In genomic region chr13:46051958-46052313, GRCh38 we compare ENCODE assay signal across 9 cellular contexts. TPM values are rescaled to one million over a fixed set of nuclear protein-coding genes. Genes with fewer than 3 reads are reported as not detected.
A peak's percentile ranks its signal among the peaks of the same experiment; 100 is the strongest.
DNase-seq lines count a peak whose midpoint lies in the region; ATAC-seq and TF ChIP-seq lines count a peak whose summit lies in the region.
"Had no signal": no experiment of that assay in that cellular context is flagged by ENCODE, and none has a peak within 500 bp of the region (broad histone marks: within the 10 kb centered on the region; RNA-seq: fewer than 3 reads in every experiment).

No MANE protein-coding gene starts in this region.

- ATAC-seq in HG03066 (IDR thresholded peaks at IDR 0.05; ENCODE audit: low read depth, unreplicated experiment) = peak; percentile 7
- peak; percentile 31 for ATAC-seq in left lung

- peak overlapping the region; percentile 77 for H3K4me3 Mint-ChIP-seq in Caco-2 (ENCODE audit: unreplicated experiment)

- peak overlapping the region; percentile 91 for H3K27ac Mint-ChIP-seq in Caco-2 (ENCODE audit: unreplicated experiment)

- peak overlapping the region; percentile 97 for H3K27ac ChIP-seq in left lung
- H3K27ac ChIP-seq in thyroid gland = peak overlapping the region; percentile 74 to 95 (median 85)

- no TSS peak for BruUV-seq in Caco-2 (replicated peaks; lab: Mats Ljungman, UMichigan)

- peaks cover 9% of the 10 kb centered on the region for H3K27me3 Mint-ChIP-seq in Caco-2 (ENCODE audit: insufficient read depth, unreplicated experiment)

- TF ChIP-seq POLR2A in thyroid gland (IDR thresholded peaks at IDR 0.05) = no peak

- DNase-seq in Caco-2 (no peak), astrocyte of the cerebellum (ENCODE audit: low read depth) (no peak), left lung (no peak), thyroid gland (no peak), NCI-H128 (lab: John Stamatoyannopoulos, UW; ENCODE audit: unreplicated experiment) (no peak)
- no peak for DNase-seq in activated CD4-positive, alpha-beta T cell treated with anti-CD3 and anti-CD28 coated beads, Interleukin-2, amount 50 U/mL, for 1 hour
- no peak for DNase-seq in NK-92 treated with Interleukin-12 subunit alpha and Interleukin-12 subunit beta, amount 100 ng/mL, for 24 hours (lab: John Stamatoyannopoulos, UW)

- H3K27me3 ChIP-seq in Caco-2 (replicated peaks; ENCODE audit: control insufficient read depth, insufficient read depth, low read length) = no peaks in the 10 kb centered on the region
- peaks cover 0 to 12% of the 10 kb centered on the region in 2 donors for H3K27me3 ChIP-seq in left lung
- H3K27me3 ChIP-seq in thyroid gland = no peaks in the 10 kb centered on the region

- peaks cover 6% of the 10 kb centered on the region for H3K4me1 ChIP-seq in Caco-2
- peaks cover 13 to 27% of the 10 kb centered on the region in 2 donors for H3K4me1 ChIP-seq in left lung
- H3K4me1 ChIP-seq in thyroid gland = peaks cover 19 to 25% of the 10 kb centered on the region in 2 donors

- H3K36me3 Mint-ChIP-seq in Caco-2 (ENCODE audit: insufficient read depth, unreplicated experiment) = no peaks in the 10 kb centered on the region

- no peaks in the 10 kb centered on the region for H3K9me3 Mint-ChIP-seq in Caco-2 (ENCODE audit: unreplicated experiment)

- TF ChIP-seq CTCF in Caco-2 (IDR thresholded peaks at IDR 0.05; ENCODE audit: insufficient read depth in 1 of 2, low read depth in 1 of 2, low read length in 1 of 2, severe bottlenecking in 1 of 2, unreplicated experiment in 1 of 2) = no peak
- TF ChIP-seq CTCF in astrocyte of the cerebellum (IDR thresholded peaks at IDR 0.05; ENCODE audit: low read depth, low read length, missing control alignments) = no peak
- TF ChIP-seq CTCF in left lung (IDR thresholded peaks at IDR 0.05) = no peak
- TF ChIP-seq CTCF in thyroid gland (IDR thresholded peaks at IDR 0.05) = no peak

- intact Hi-C loops in Caco-2 (cut with micrococcal nuclease; ENCODE audit: unreplicated experiment) (loop anchor here (1.0 kb wide), 2 partner anchors 74 to 83 kb away; no protein-coding TSS in a partner anchor), left lung (cut with DNase I) (no loop called here), thyroid gland (cut with DNase I) (no loop called here)

- 0 to 1% methylated on average over 7 of the region's 7 CpGs for WGBS in thyroid gland, 2 donors

- in situ Hi-C loops in astrocyte of the cerebellum (cut with HindIII; ENCODE audit: low sequenced_read_pairs) = no loop called here

- H3K36me3 ChIP-seq in Caco-2 (ENCODE audit: control insufficient read depth, insufficient read depth, low read length) (no peaks in the 10 kb centered on the region), left lung (no peaks in the 10 kb centered on the region), thyroid gland (no peaks in the 10 kb centered on the region)

- POLR2A ChIA-PET in Caco-2 (lab: Charles Lee) = no interaction called here

- H3K4me3 ChIP-seq in Caco-2 (ENCODE audit: low read depth, low read length) (peak overlapping the region; percentile 88), astrocyte of the cerebellum (ENCODE audit: low read depth, low read length) (peak overlapping the region; percentile 96), left lung (peak overlapping the region; percentile 69 to 86), thyroid gland (replicated peaks in 1 of 3) (peak overlapping the region; percentile 29 to 69 (median 68))

- CTCF ChIA-PET in Caco-2 (lab: Charles Lee) = interaction anchor here (0.6 to 0.9 kb wide), 4 partner anchors 32 to 174 kb away, joined by 3 to 6 read pairs (median 3); no protein-coding TSS in a partner anchor

- H3K9me3 ChIP-seq in Caco-2 = no peaks in the 10 kb centered on the region
- no peaks in the 10 kb centered on the region for H3K9me3 ChIP-seq in left lung
- no peaks in the 10 kb centered on the region for H3K9me3 ChIP-seq in thyroid gland

- peaks cover 7% of the 10 kb centered on the region for H3K4me1 Mint-ChIP-seq in Caco-2 (ENCODE audit: low read depth, unreplicated experiment)

RNA-seq across cellular contexts. Expression of gene ZC3H13, which starts 0.6 kb away (rescaled TPM):
- total RNA-seq in Caco-2 (2022) = 45.0 and 47.0 TPM in 2 replicates
- 10 to 100 TPM; 40.6 to 41.4 TPM for total RNA-seq in left lung
- 10 to 100 TPM; 26.9 to 41.4 (median 36.0) TPM for total RNA-seq in thyroid gland

RNA-seq across cellular contexts. Expression of gene CPB2, which starts 52.9 kb away (rescaled TPM):
- total RNA-seq in Caco-2 (2022) = 0.18 TPM in 1 of 2 replicates, not detected in the other
- 10 to 100 TPM in 1 of 2 donors, 1 to 10 TPM in 1; 5.1 to 18.4 TPM for total RNA-seq in left lung
- under 1 TPM in 2 of 4 donors, not detected in 2; 0.67 to 0.83 TPM for total RNA-seq in thyroid gland
- total RNA-seq: LHCN-M2 had no signal
